In genomic region chr5:97606531-97606930, GRCh38 we compare ENCODE assay signal across 25 cellular contexts.
"Had no signal": no experiment of that assay in that cellular context is flagged by ENCODE, and none has a peak within 500 bp of the region (broad histone marks: within the 10 kb centered on the region; RNA-seq: fewer than 3 reads in every experiment).

No MANE protein-coding gene starts in this region.

- H3K27me3 Mint-ChIP-seq: progenitor cell of endocrine pancreas; stimulated activated naive CD8-positive, alpha-beta T cell treated with anti-CD3 and anti-CD28 coated beads, Interleukin-15, amount 100 ng/mL, for 72 hours had no signal

- H3K4me3 Mint-ChIP-seq: naive thymus-derived CD4-positive, alpha-beta T cell; natural killer cell; nephron; neural progenitor cell; stimulated activated effector memory CD8-positive, alpha-beta T cell treated with anti-CD3 and anti-CD28 coated beads, Interleukin-12 subunit alpha, Interleukin-12 subunit beta, amount 100 ng/mL, for 72 hours; stimulated activated naive CD8-positive, alpha-beta T cell treated with anti-CD3 and anti-CD28 coated beads, Interleukin-15, amount 100 ng/mL, for 72 hours had no signal

- H3K4me1 Mint-ChIP-seq: naive thymus-derived CD4-positive, alpha-beta T cell; natural killer cell; nephron; neural progenitor cell; stimulated activated effector memory CD8-positive, alpha-beta T cell treated with anti-CD3 and anti-CD28 coated beads, Interleukin-12 subunit alpha, Interleukin-12 subunit beta, amount 100 ng/mL, for 72 hours; stimulated activated naive CD8-positive, alpha-beta T cell treated with anti-CD3 and anti-CD28 coated beads, Interleukin-15, amount 100 ng/mL, for 72 hours had no signal

- H3K27ac Mint-ChIP-seq: naive thymus-derived CD4-positive, alpha-beta T cell; natural killer cell; nephron; neural progenitor cell; progenitor cell of endocrine pancreas; stimulated activated effector memory CD8-positive, alpha-beta T cell treated with anti-CD3 and anti-CD28 coated beads, Interleukin-12 subunit alpha, Interleukin-12 subunit beta, amount 100 ng/mL, for 72 hours; stimulated activated naive CD8-positive, alpha-beta T cell treated with anti-CD3 and anti-CD28 coated beads, Interleukin-15, amount 100 ng/mL, for 72 hours had no signal

- H3K9me3 Mint-ChIP-seq: nephron, neural progenitor cell had no signal

- ATAC-seq: naive thymus-derived CD4-positive, alpha-beta T cell; natural killer cell; psoas muscle; right cardiac atrium; right lobe of liver; stimulated activated effector memory CD8-positive, alpha-beta T cell treated with anti-CD3 and anti-CD28 coated beads, Interleukin-12 subunit alpha, Interleukin-12 subunit beta, amount 100 ng/mL, for 72 hours; stimulated activated naive CD8-positive, alpha-beta T cell treated with anti-CD3 and anti-CD28 coated beads, Interleukin-15, amount 100 ng/mL, for 72 hours; stimulated activated naive CD8-positive, alpha-beta T cell treated with anti-CD3 and anti-CD28 coated beads, Interleukin-15, Interleukin-2, amounts not matched to agents 100 U/mL and 50 U/mL, for 24 hours had no signal

- DNase-seq: naive thymus-derived CD4-positive, alpha-beta T cell; natural killer cell; occipital lobe; ovary; posterior cingulate gyrus; psoas muscle; right cardiac atrium; right lobe of liver; sigmoid colon; small intestine; stimulated activated CD4-positive, alpha-beta T cell treated with anti-CD3 and anti-CD28 coated beads, Interleukin-15, amount 100 ng/mL, for 24 hours; stimulated activated CD4-positive, alpha-beta T cell treated with anti-CD3 and anti-CD28 coated beads, Interleukin-2, amount 100 ng/mL, for 24 hours; stimulated activated CD4-positive, alpha-beta T cell treated with anti-CD3 and anti-CD28 coated beads, Interleukin-2, amount 100 ng/mL, for 48 hours; stimulated activated CD4-positive, alpha-beta T cell treated with anti-CD3 and anti-CD28 coated beads, Interleukin-4, amount 100 ng/mL, for 24 hours; stimulated activated naive CD4-positive, alpha-beta T cell; stimulated activated naive CD8-positive, alpha-beta T cell treated with anti-CD3 and anti-CD28 coated beads, Interleukin-15, amount 100 ng/mL, for 72 hours; stimulated activated naive CD8-positive, alpha-beta T cell treated with anti-CD3 and anti-CD28 coated beads, Interleukin-15, Interleukin-2, amounts not matched to agents 100 U/mL and 50 U/mL, for 24 hours; substantia nigra; thyroid gland; trophoblast cell; upper lobe of left lung had no signal

- H3K36me3 Mint-ChIP-seq: naive thymus-derived CD4-positive, alpha-beta T cell; natural killer cell; neural progenitor cell; stimulated activated effector memory CD8-positive, alpha-beta T cell treated with anti-CD3 and anti-CD28 coated beads, Interleukin-12 subunit alpha, Interleukin-12 subunit beta, amount 100 ng/mL, for 72 hours had no signal
